Comparison of ENCODE assay signal across 8 cellular contexts in genomic region chr15:56464893-56465520, GRCh38. TPM values are rescaled to one million over a fixed set of nuclear protein-coding genes. Genes with fewer than 3 reads are reported as not detected.
DNase-seq lines count a peak whose midpoint lies in the region; ATAC-seq and TF ChIP-seq lines count a peak whose summit lies in the region.

A gene with protein sequence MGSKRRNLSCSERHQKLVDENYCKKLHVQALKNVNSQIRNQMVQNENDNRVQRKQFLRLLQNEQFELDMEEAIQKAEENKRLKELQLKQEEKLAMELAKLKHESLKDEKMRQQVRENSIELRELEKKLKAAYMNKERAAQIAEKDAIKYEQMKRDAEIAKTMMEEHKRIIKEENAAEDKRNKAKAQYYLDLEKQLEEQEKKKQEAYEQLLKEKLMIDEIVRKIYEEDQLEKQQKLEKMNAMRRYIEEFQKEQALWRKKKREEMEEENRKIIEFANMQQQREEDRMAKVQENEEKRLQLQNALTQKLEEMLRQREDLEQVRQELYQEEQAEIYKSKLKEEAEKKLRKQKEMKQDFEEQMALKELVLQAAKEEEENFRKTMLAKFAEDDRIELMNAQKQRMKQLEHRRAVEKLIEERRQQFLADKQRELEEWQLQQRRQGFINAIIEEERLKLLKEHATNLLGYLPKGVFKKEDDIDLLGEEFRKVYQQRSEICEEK (minus strand): TSS chr15:56465137. CDS start chr15:56464972, 165 bp downstream.

- H3K4me3 ChIP-seq in endodermal cell (ENCODE audit: low read length) (peak within 1 kb of the TSS; percentile 79), mesenchymal stem cell (ENCODE audit: insufficient read depth in 1 of 2, low read depth in 1 of 2, low read length in 2 of 2) (peak within 1 kb of the TSS; percentile 69 to 90)

- no peaks in the 10 kb centered on the region for H3K36me3 ChIP-seq in endodermal cell (ENCODE audit: control insufficient read depth, insufficient read depth, low read length)
- no peaks in the 10 kb centered on the region for H3K36me3 ChIP-seq in mesenchymal stem cell (ENCODE audit: control insufficient read depth in 1 of 2, insufficient read depth in 2 of 2, low read depth in 1 of 2, low read length in 2 of 2)

- H2BK15ac ChIP-seq in mesenchymal stem cell (ENCODE audit: low read depth, poor library complexity, severe bottlenecking) = no peak within 1 kb of the TSS

- H3K4ac ChIP-seq in mesenchymal stem cell (ENCODE audit: low read depth in 1 of 2, low read length in 2 of 2) = no peak within 1 kb of the TSS

- H3K18ac ChIP-seq in mesenchymal stem cell (ENCODE audit: low read depth in 1 of 2, low read length in 2 of 2) = no peak within 1 kb of the TSS

- H3K4me1 ChIP-seq in endodermal cell (ENCODE audit: control insufficient read depth, insufficient read depth, low read length) = no peaks in the 10 kb centered on the region
- H3K4me1 ChIP-seq in mesenchymal stem cell (ENCODE audit: control insufficient read depth, insufficient read depth, low read depth, low read length) = peaks cover 5% of the 10 kb centered on the region

- H3K27ac Mint-ChIP-seq in endodermal cell = peak within 1 kb of the TSS; percentile 92

- peaks cover 29% of the 10 kb centered on the region for H3K27me3 Mint-ChIP-seq in endodermal cell (ENCODE audit: insufficient read depth)

- no peak within 1 kb of the TSS for H2BK120ac ChIP-seq in mesenchymal stem cell (ENCODE audit: low read depth, low read length)

- H4K91ac ChIP-seq in mesenchymal stem cell (ENCODE audit: low read length) = no peak within 1 kb of the TSS

- no peaks in the 10 kb centered on the region for H3K9me3 ChIP-seq in endodermal cell (ENCODE audit: control insufficient read depth, low read length)
- H3K9me3 ChIP-seq in mesenchymal stem cell (ENCODE audit: control insufficient read depth, low read length) = no peaks in the 10 kb centered on the region

- DNase-seq in COLO668 (lab: John Stamatoyannopoulos, UW; ENCODE audit: unreplicated experiment) (peak; percentile 96), NCI-H82 treated with DMSO at 0.1 percent for 48 hours (lab: John Stamatoyannopoulos, UW; ENCODE audit: unreplicated experiment) (peak; percentile 77), endodermal cell (peak; percentile 96), mesenchymal stem cell (peak; percentile 91)
- DNase-seq in activated CD8-positive, alpha-beta memory T cell treated with anti-CD3 and anti-CD28 coated beads for 4 hours (ENCODE audit: low read depth in 2 of 2) = peak; percentile 15 to 20
- DNase-seq in stimulated activated CD8-positive, alpha-beta memory T cell treated with anti-CD3 and anti-CD28 coated beads, Interleukin-15, amount 100 ng/mL, for 1 hour (ENCODE audit: low read depth) = peak; percentile 4

- H3K9me3 Mint-ChIP-seq in endodermal cell = no peaks in the 10 kb centered on the region

- H3K14ac ChIP-seq in mesenchymal stem cell (ENCODE audit: low read length in 2 of 2) = no peak within 1 kb of the TSS

- no peak within 1 kb of the TSS for H4K8ac ChIP-seq in mesenchymal stem cell (ENCODE audit: low read length)

- no peak within 1 kb of the TSS for H2BK5ac ChIP-seq in mesenchymal stem cell (ENCODE audit: low read depth, low read length, poor library complexity, severe bottlenecking)

- H3K79me1 ChIP-seq in mesenchymal stem cell (replicated peaks; ENCODE audit: low read length, poor library complexity, severe bottlenecking) = no peaks in the 10 kb centered on the region

- H3K36me3 Mint-ChIP-seq in endodermal cell (ENCODE audit: low read depth) = no peaks in the 10 kb centered on the region

- peak within 1 kb of the TSS; percentile 47 for H3K4me2 ChIP-seq in mesenchymal stem cell (ENCODE audit: low read length, poor library complexity, severe bottlenecking)

- no peak within 1 kb of the TSS for H2AK5ac ChIP-seq in mesenchymal stem cell (ENCODE audit: low read length, severe bottlenecking)

- ATAC-seq in GM19455 (IDR thresholded peaks at IDR 0.05; ENCODE audit: unreplicated experiment) (peak; percentile 99), HG03571 (IDR thresholded peaks at IDR 0.05; ENCODE audit: unreplicated experiment) (peak; percentile 98)

- no peak within 1 kb of the TSS for H2BK12ac ChIP-seq in mesenchymal stem cell (ENCODE audit: low read length in 2 of 2)

- no peak within 1 kb of the TSS for H3K27ac ChIP-seq in endodermal cell (ENCODE audit: low read depth, low read length)
- H3K27ac ChIP-seq in mesenchymal stem cell (ENCODE audit: low read length, poor library complexity, severe bottlenecking) = no peak within 1 kb of the TSS

- H3K23ac ChIP-seq in mesenchymal stem cell (ENCODE audit: low read length in 2 of 2) = no peak within 1 kb of the TSS

- peak within 1 kb of the TSS; percentile 62 for H3K9ac ChIP-seq in endodermal cell (ENCODE audit: extremely low read depth, low read length, poor library complexity, severe bottlenecking)
- peak within 1 kb of the TSS; percentile 95 for H3K9ac ChIP-seq in mesenchymal stem cell (ENCODE audit: low read length)

- peak within 1 kb of the TSS; percentile 74 for H3K4me3 Mint-ChIP-seq in endodermal cell

- peaks cover 30% of the 10 kb centered on the region for H3K27me3 ChIP-seq in endodermal cell (ENCODE audit: control insufficient read depth, insufficient read depth, low read length, poor library complexity, severe bottlenecking)
- no peaks in the 10 kb centered on the region for H3K27me3 ChIP-seq in mesenchymal stem cell (ENCODE audit: control insufficient read depth in 1 of 2, insufficient read depth in 1 of 2, low read length in 2 of 2)

- 18 to 24% methylated on average over 31 to 38 of the region's 38 CpGs for WGBS in endodermal cell (ENCODE audit: insufficient coverage in 1 of 2, insufficient read length in 1 of 2), 2 experiments
- WGBS in mesenchymal stem cell = 53% methylated on average over 38 of the region's 38 CpGs

- no peak within 1 kb of the TSS for H2AFZ ChIP-seq in mesenchymal stem cell (ENCODE audit: low read depth, low read length)

- TF ChIP-seq CTCF in endodermal cell (conservative IDR thresholded peaks at IDR 0.05) = no peak

- H3K4me1 Mint-ChIP-seq in endodermal cell = peaks cover 3% of the 10 kb centered on the region

RNA-seq across cellular contexts. Expression of the gene that starts here (rescaled TPM):
- 1 to 10 TPM in 1 of 2 donors, under 1 TPM in 1; 0.27 to 4.5 TPM for total RNA-seq in endodermal cell
- 4.1 TPM for polyA plus RNA-seq in endodermal cell (2013, experiment 1 of 2)
- 5.0 TPM for polyA plus RNA-seq in endodermal cell (2013, experiment 2 of 2)
- 1.6 TPM for polyA plus RNA-seq in mesenchymal stem cell (2013, experiment 1 of 2)
- polyA plus RNA-seq in mesenchymal stem cell (2013, experiment 2 of 2) = 1.1 TPM

Comparison
In these comparisons a context has a peak if more than half of its experiments do, and no peak if none do; other contexts are left out.
1. DNase-seq: peak in every context shown above with its lines; median percentile 96 in COLO668; 96 in endodermal cell; 91 in mesenchymal stem cell; 77 in NCI-H82 treated with DMSO at 0.1 percent for 48 hours; 18 in activated CD8-positive, alpha-beta memory T cell treated with anti-CD3 and anti-CD28 coated beads for 4 hours; 4 in stimulated activated CD8-positive, alpha-beta memory T cell treated with anti-CD3 and anti-CD28 coated beads, Interleukin-15, amount 100 ng/mL, for 1 hour.